Comparison of ENCODE assay signal across 23 cellular contexts in genomic region chr21:40531016-40531415, GRCh38.
"Had no signal": no experiment of that assay in that cellular context is flagged by ENCODE, and none has a peak within 500 bp of the region (broad histone marks: within the 10 kb centered on the region; RNA-seq: fewer than 3 reads in every experiment).

No MANE protein-coding gene starts in this region.

- ATAC-seq: HepG2, Panc1, PC-3 had no signal

- H3K9ac ChIP-seq: SK-N-SH had no signal

- FAIRE-seq: HepG2 had no signal

- H3K4me2 ChIP-seq: SK-N-SH had no signal

- DNase-seq: IMR-90, Karpas-422, KG1, MM.1S, NCI-H1092 treated with DMSO at 0.1 percent for 48 hours, NCI-H1436, NCI-H187, NCI-H2029, NCI-H2081 treated with DMSO at 0.1 percent for 48 hours, NCI-H2171, NCI-H226, NCI-H446, NCI-H510A, NCI-H524 treated with DMSO at 0.1 percent for 48 hours, NCI-H69, NCI-H774, PC-3, SHP77, SK-N-SH, SW 1271 had no signal

- H3K27ac ChIP-seq: RWPE1 had no signal

- H3K9me3 ChIP-seq: SK-N-SH had no signal
